In genomic region chr10:42790835-42791234, GRCh38 we compare ENCODE assay signal across 29 cellular contexts. TPM values are rescaled to one million over a fixed set of nuclear protein-coding genes. Genes with fewer than 3 reads are reported as not detected.
DNase-seq lines count a peak whose midpoint lies in the region; ATAC-seq and TF ChIP-seq lines count a peak whose summit lies in the region.
"Had no signal": no experiment of that assay in that cellular context is flagged by ENCODE, and none has a peak within 500 bp of the region (broad histone marks: within the 10 kb centered on the region; RNA-seq: fewer than 3 reads in every experiment).

No MANE protein-coding gene starts in this region.

- H3K36me3 ChIP-seq in mesendoderm (ENCODE audit: control insufficient read depth, insufficient read depth, low read length): peaks cover 10% of the 10 kb centered on the region
- H3K36me3 ChIP-seq in adrenal gland (replicated peaks in 1 of 2): peaks cover 0 to 93% of the 10 kb centered on the region in 2 donors

- H3K23ac ChIP-seq in mesendoderm (ENCODE audit: low read length): no peak overlapping the region

- H3K27me3 Mint-ChIP-seq in activated T-cell treated with anti-CD3 and anti-CD28 coated beads, Interleukin-2, amount 50 U/mL, for 24 hours: no peaks in the 10 kb centered on the region
- H3K27me3 Mint-ChIP-seq in chondrocyte (ENCODE audit: low read depth) (no peaks in the 10 kb centered on the region), type B pancreatic cell (no peaks in the 10 kb centered on the region)
- H3K27me3 Mint-ChIP-seq: activated CD4-positive, alpha-beta memory T cell treated with anti-CD3 and anti-CD28 coated beads for 36 hours; activated naive CD8-positive, alpha-beta T cell treated with anti-CD3 and anti-CD28 coated beads for 36 hours; CD4-positive, alpha-beta memory T cell; T-cell had no signal

- peak overlapping the region; percentile 64 for H3K27ac Mint-ChIP-seq in activated T-cell treated with anti-CD3 and anti-CD28 coated beads, Interleukin-2, amount 50 U/mL, for 24 hours
- peak overlapping the region; percentile 73 for H3K27ac Mint-ChIP-seq in chondrocyte (ENCODE audit: unreplicated experiment)
- peak overlapping the region; percentile 16 for H3K27ac Mint-ChIP-seq in type B pancreatic cell
- H3K27ac Mint-ChIP-seq: activated CD4-positive, alpha-beta memory T cell treated with anti-CD3 and anti-CD28 coated beads for 36 hours; activated naive CD8-positive, alpha-beta T cell treated with anti-CD3 and anti-CD28 coated beads for 36 hours; T-cell had no signal

- H3K9ac ChIP-seq in mesendoderm (ENCODE audit: low read length): no peak overlapping the region

- no peak for ATAC-seq in right cardiac atrium
- ATAC-seq: activated CD4-positive, CD25-positive, alpha-beta regulatory T cell treated with anti-CD3 and anti-CD28 coated beads, Interleukin-2, amount 50 U/mL, for 24 hours; body of pancreas; sciatic nerve; T-cell had no signal

- H4K8ac ChIP-seq in mesendoderm (ENCODE audit: low read depth, low read length): no peak overlapping the region

- no peak overlapping the region for H2BK15ac ChIP-seq in mesendoderm (replicated peaks; ENCODE audit: low read depth)

- no peak overlapping the region for H3K27ac ChIP-seq in mesendoderm (ENCODE audit: low read depth, low read length)
- H3K27ac ChIP-seq in right cardiac atrium (ENCODE audit: low read length): no peak overlapping the region
- H3K27ac ChIP-seq in adrenal gland: no peak overlapping the region
- H3K27ac ChIP-seq: 22Rv1, body of pancreas, HL-60, testis, vagina had no signal

- H3K36me3 Mint-ChIP-seq in activated T-cell treated with anti-CD3 and anti-CD28 coated beads, Interleukin-2, amount 50 U/mL, for 24 hours (ENCODE audit: low read depth): peaks cover 95% of the 10 kb centered on the region
- peaks cover 40% of the 10 kb centered on the region for H3K36me3 Mint-ChIP-seq in chondrocyte (ENCODE audit: low read depth)
- H3K36me3 Mint-ChIP-seq in type B pancreatic cell: peaks cover 23% of the 10 kb centered on the region

- no peak overlapping the region for H2BK120ac ChIP-seq in mesendoderm (ENCODE audit: low read depth, low read length)

- H3K27me3 ChIP-seq in mesendoderm (ENCODE audit: insufficient read depth, low read length, poor library complexity) (no peaks in the 10 kb centered on the region), right cardiac atrium (ENCODE audit: control insufficient read depth, insufficient read depth) (no peaks in the 10 kb centered on the region), adrenal gland (no peaks in the 10 kb centered on the region)
- H3K27me3 ChIP-seq: body of pancreas, testis, vagina had no signal

- H3K9me3 Mint-ChIP-seq in activated T-cell treated with anti-CD3 and anti-CD28 coated beads, Interleukin-2, amount 50 U/mL, for 24 hours: no peaks in the 10 kb centered on the region
- no peaks in the 10 kb centered on the region for H3K9me3 Mint-ChIP-seq in chondrocyte (ENCODE audit: low read depth)
- no peaks in the 10 kb centered on the region for H3K9me3 Mint-ChIP-seq in type B pancreatic cell
- H3K9me3 Mint-ChIP-seq: activated CD4-positive, alpha-beta memory T cell treated with anti-CD3 and anti-CD28 coated beads for 36 hours; activated naive CD8-positive, alpha-beta T cell treated with anti-CD3 and anti-CD28 coated beads for 36 hours; T-cell had no signal

- no peak overlapping the region for H3K4me3 Mint-ChIP-seq in activated T-cell treated with anti-CD3 and anti-CD28 coated beads, Interleukin-2, amount 50 U/mL, for 24 hours
- H3K4me3 Mint-ChIP-seq in chondrocyte (ENCODE audit: unreplicated experiment) (no peak overlapping the region), type B pancreatic cell (no peak overlapping the region)
- H3K4me3 Mint-ChIP-seq: activated CD4-positive, alpha-beta memory T cell treated with anti-CD3 and anti-CD28 coated beads for 36 hours; activated naive CD8-positive, alpha-beta T cell treated with anti-CD3 and anti-CD28 coated beads for 36 hours; CD4-positive, alpha-beta memory T cell; T-cell had no signal

- H3K56ac ChIP-seq in mesendoderm (ENCODE audit: low read length): no peak overlapping the region

- no peak overlapping the region for H2AK5ac ChIP-seq in mesendoderm (ENCODE audit: low read length)

- H3K4me3 ChIP-seq in mesendoderm (ENCODE audit: low read length) (no peak overlapping the region), right cardiac atrium (ENCODE audit: low read length) (no peak overlapping the region), adrenal gland (no peak overlapping the region)
- H3K4me3 ChIP-seq: body of pancreas, lung, testis, vagina had no signal

- intact Hi-C loops in right cardiac atrium (cut with DNase I): no loop called here
- intact Hi-C loops in adrenal gland (cut with DNase I): no loop called here

- no peak for TF ChIP-seq CTCF in chondrocyte (IDR thresholded peaks at IDR 0.05)
- no peak for TF ChIP-seq CTCF in type B pancreatic cell (conservative IDR thresholded peaks at IDR 0.05)
- no peak for TF ChIP-seq CTCF in adrenal gland (IDR thresholded peaks at IDR 0.05)

- no CpG with 5 or more reads among the region's 3 CpGs for WGBS in mesendoderm (ENCODE audit: extremely low coverage, insufficient coverage, low lambda C conversion rate)
- 85% methylated on average over 3 of the region's 3 CpGs for WGBS in right cardiac atrium
- 86 to 93% (median 90%) methylated on average over 3 of the region's 3 CpGs for WGBS in adrenal gland, 4 donors

- no peak for DNase-seq in activated T-cell treated with anti-CD3 and anti-CD28 coated beads, Interleukin-2, amount 50 U/mL, for 24 hours
- no peak for DNase-seq in activated T-cell treated with anti-CD3 and anti-CD28 coated beads for 4 hours
- no peak for DNase-seq in chondrocyte (ENCODE audit: low spot score)
- peak; percentile 19 for DNase-seq in mesendoderm
- DNase-seq in type B pancreatic cell (ENCODE audit: extremely low spot score, unreplicated experiment): no peak
- DNase-seq in 8988T: no peak
- no peak for DNase-seq in right cardiac atrium
- no peak for DNase-seq in adrenal gland
- DNase-seq: activated CD4-positive, alpha-beta memory T cell treated with anti-CD3 and anti-CD28 coated beads for 36 hours; activated CD8-positive, alpha-beta memory T cell treated with anti-CD3 and anti-CD28 coated beads, Interleukin-2, amount 50 U/mL, for 48 hours; activated effector memory CD4-positive, alpha-beta T cell treated with Interleukin-2 at 50 U/mL for 16 hours; activated naive CD8-positive, alpha-beta T cell treated with anti-CD3 and anti-CD28 coated beads for 36 hours; AML-193; body of pancreas; CD4-positive, alpha-beta memory T cell; cerebellar nuclear complex; head of caudate nucleus; Kasumi-1; NCI-H446 treated with DMSO at 0.1 percent for 48 hours; RPMI8226; stimulated activated naive CD4-positive, alpha-beta T cell treated with Interleukin-2 at 50 U/mL for 16 hours; T-cell; testis had no signal

- no peak overlapping the region for H3K4ac ChIP-seq in mesendoderm (ENCODE audit: low read depth, low read length)

- H2BK5ac ChIP-seq in mesendoderm (ENCODE audit: low read length): no peak overlapping the region

- peaks cover 13% of the 10 kb centered on the region for H3K4me1 Mint-ChIP-seq in activated T-cell treated with anti-CD3 and anti-CD28 coated beads, Interleukin-2, amount 50 U/mL, for 24 hours (ENCODE audit: low read depth)
- no peaks in the 10 kb centered on the region for H3K4me1 Mint-ChIP-seq in chondrocyte (ENCODE audit: low read depth)
- no peaks in the 10 kb centered on the region for H3K4me1 Mint-ChIP-seq in type B pancreatic cell (ENCODE audit: unreplicated experiment)

- H3K18ac ChIP-seq in mesendoderm (ENCODE audit: low read length): no peak overlapping the region

- no peak overlapping the region for H4K5ac ChIP-seq in mesendoderm (ENCODE audit: low read length)

- peaks cover under 1% of the 10 kb centered on the region for H3K79me1 ChIP-seq in mesendoderm (ENCODE audit: low read length)

- TF ChIP-seq POLR2A in adrenal gland (IDR thresholded peaks at IDR 0.05): no peak

- H3K79me2 ChIP-seq in mesendoderm (ENCODE audit: control insufficient read depth, insufficient read depth, low read length): no peaks in the 10 kb centered on the region

- H3K9me3 ChIP-seq in right cardiac atrium (ENCODE audit: control insufficient read depth, low read length): no peaks in the 10 kb centered on the region
- H3K9me3 ChIP-seq in adrenal gland (replicated peaks in 1 of 3): no peaks in the 10 kb centered on the region
- H3K9me3 ChIP-seq: body of pancreas, testis, vagina had no signal

- H3K4me2 ChIP-seq in mesendoderm (ENCODE audit: low read length): no peak overlapping the region

- H3K4me1 ChIP-seq in mesendoderm (ENCODE audit: control insufficient read depth, low read depth, low read length) (no peaks in the 10 kb centered on the region), right cardiac atrium (ENCODE audit: control insufficient read depth, insufficient read depth, low read length) (no peaks in the 10 kb centered on the region), adrenal gland (replicated peaks in 1 of 2) (no peaks in the 10 kb centered on the region)
- H3K4me1 ChIP-seq: body of pancreas, testis, vagina had no signal

RNA-seq across cellular contexts. Expression of gene BMS1, which starts 8.2 kb away (rescaled TPM):
- total RNA-seq in chondrocyte (13.9 to 19.3 TPM (median 14.1 TPM) in 3 replicates), type B pancreatic cell (ENCODE audit: low replicate concordance) (20.9 and 21.8 TPM in 2 replicates), right cardiac atrium (10 to 100 TPM; 10.6 to 13.1 (median 12.1) TPM), adrenal gland (10 to 100 TPM in 7 of 8 donors, 1 to 10 TPM in 1; 9.1 to 21.6 (median 12.7) TPM)
- 32.4 TPM for polyA plus RNA-seq in mesendoderm (2013, experiment 1 of 2)
- 32.6 TPM for polyA plus RNA-seq in mesendoderm (2013, experiment 2 of 2)
- polyA plus RNA-seq in right cardiac atrium (6.8 TPM), adrenal gland (10 to 100 TPM in 1 of 3 donors, 1 to 10 TPM in 2; 8.6 to 27.8 (median 9.7) TPM)

Comparison
In these comparisons a context has a peak if more than half of its experiments do, and no peak if none do; other contexts are left out.
1. H3K27ac Mint-ChIP-seq: peak in every context shown above with its lines; median percentile 73 in chondrocyte; 64 in activated T-cell treated with anti-CD3 and anti-CD28 coated beads, Interleukin-2, amount 50 U/mL, for 24 hours; 16 in type B pancreatic cell.